In genomic region chr3:124492824-124493223, GRCh38 we compare ENCODE assay signal across 8 cellular contexts.
DNase-seq lines count a peak whose midpoint lies in the region; ATAC-seq, FAIRE-seq and TF ChIP-seq lines count a peak whose summit lies in the region.

No MANE protein-coding gene starts in this region.

- TF ChIP-seq POLR2A in GM12892 (IDR thresholded peaks at IDR 0.05; ENCODE audit: low read depth, low read length), result no peak

- TF ChIP-seq CTCF in 22Rv1 (IDR thresholded peaks at IDR 0.05), result peak; percentile 81
- peak; percentile 3 for TF ChIP-seq CTCF in GM10248 (IDR thresholded peaks at IDR 0.05; ENCODE audit: control extremely low read depth, extremely low read depth, low read depth, missing control alignments)

- FAIRE-seq in GM12892 (lab: Jason Lieb, UNC), result no peak

- POLR2A ChIA-PET in GM10248 (lab: Yijun Ruan, JAX), result no interaction called here

- CTCF ChIA-PET in GM10248 (lab: Yijun Ruan, JAX), result interaction anchor here (1.6 kb wide), 1 partner anchor 24 kb away, joined by 3 read pairs; no protein-coding TSS in a partner anchor

- DNase-seq in GM10248 (ENCODE audit: extremely low spot score) (peak; percentile 17), NCI-H2171 (lab: John Stamatoyannopoulos, UW) (peak; percentile 2), caudate nucleus (lab: John Stamatoyannopoulos, UW) (peak in 41 of 61 donors; percentile 4 to 81 (median 33)), mucosa of gallbladder (ENCODE audit: low spot score) (peak; percentile 75), GDM1 (lab: John Stamatoyannopoulos, UW) (no peak), GM12892 (ENCODE audit: insufficient read length) (no peak)

- H3K27ac ChIP-seq in 22Rv1 (no peak overlapping the region), caudate nucleus (ENCODE audit: low read depth, low read length) (no peak overlapping the region)

- ATAC-seq in GM19463 (IDR thresholded peaks at IDR 0.05; ENCODE audit: unreplicated experiment), result no peak

Comparison
In these comparisons a context has a peak if more than half of its experiments do, and no peak if none do; other contexts are left out.
1. DNase-seq: peak in GM10248 (single experiment), NCI-H2171 (single experiment), caudate nucleus (41 of 61) and mucosa of gallbladder (single experiment); none in GDM1 (single experiment) and GM12892 (single experiment).